ENCODE assay signal across 27 cellular contexts in the genomic region with DNA sequence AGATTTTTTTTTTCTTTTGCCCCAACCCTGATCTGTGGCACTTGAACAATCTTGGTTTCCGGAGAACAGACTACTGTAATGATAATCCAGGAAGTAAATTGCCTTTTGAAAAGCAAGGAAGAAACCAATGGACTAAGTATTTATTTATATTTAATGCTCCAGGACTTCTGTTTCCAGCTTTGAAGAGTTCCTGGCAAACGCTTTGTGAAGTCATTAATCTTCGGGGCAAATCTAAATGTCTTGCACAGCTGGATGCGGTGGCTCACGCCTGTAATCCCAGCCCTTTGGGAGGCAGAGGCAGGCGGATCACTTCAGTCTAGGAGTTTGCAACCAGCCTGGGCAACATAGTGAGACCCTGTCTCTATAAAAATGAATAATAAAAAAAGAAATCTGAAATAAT.
"Had no signal": no experiment of that assay in that cellular context is flagged by ENCODE, and none has a peak within 500 bp of the region (broad histone marks: within the 10 kb centered on the region; RNA-seq: fewer than 3 reads in every experiment).

No MANE protein-coding gene starts in this region.

- ATAC-seq: activated CD4-positive, alpha-beta T cell treated with anti-CD3 and anti-CD28 coated beads for 36 hours; effector memory CD8-positive, alpha-beta T cell; foreskin keratinocyte; left ventricle myocardium superior had no signal

- H3K27ac Mint-ChIP-seq: activated B cell treated with CpG ODN at 0.5 μM for 24 hours; activated CD4-positive, alpha-beta T cell treated with anti-CD3 and anti-CD28 coated beads for 36 hours; activated naive CD8-positive, alpha-beta T cell; activated T-cell treated with anti-CD3 and anti-CD28 coated beads, Interleukin-2, amount 50 U/mL, for 24 hours; activated T-helper 2 cell treated with anti-CD3 and anti-CD28 coated beads, Interferon-gamma antibody, Interleukin-2, Interleukin-4, amounts not matched to agents 10 μg/mL and 5 μg/mL and 100 μg/mL, durations not matched to agents 14 hours and 24 hours and 36 hours; effector memory CD8-positive, alpha-beta T cell; immature natural killer cell; naive B cell; T-helper 1 cell treated with Interleukin-12 subunit alpha and Interleukin-12 subunit beta and Interleukin-4 antibody, amounts not matched to agents 30 μg/mL and 1 μg/mL, for 36 hours had no signal

- H3K27ac ChIP-seq: adrenal gland, colonic mucosa, dorsolateral prefrontal cortex, esophagus squamous epithelium, foreskin keratinocyte, upper lobe of left lung had no signal

- DNase-seq: activated B cell treated with CpG ODN at 0.5 μM for 24 hours; activated CD4-positive, alpha-beta T cell treated with anti-CD3 and anti-CD28 coated beads for 36 hours; activated CD4-positive, alpha-beta T cell treated with anti-CD3 and anti-CD28 coated beads, Interleukin-2, amount 50 U/mL, for 4 hours; activated CD8-positive, alpha-beta memory T cell treated with anti-CD3 and anti-CD28 coated beads for 24 hours; activated CD8-positive, alpha-beta memory T cell treated with anti-CD3 and anti-CD28 coated beads, Interleukin-2, amount 50 U/mL, for 4 hours; activated naive CD4-positive, alpha-beta T cell; activated T-cell treated with anti-CD3 and anti-CD28 coated beads, Interleukin-2, amount 50 U/mL, for 24 hours; adrenal gland; colonic mucosa; dorsolateral prefrontal cortex; effector memory CD8-positive, alpha-beta T cell; esophagus squamous epithelium; foreskin keratinocyte; immature natural killer cell; kidney glomerular epithelial cell; left ventricle myocardium superior; mammary epithelial cell; naive B cell; posterior cingulate gyrus; retina; spleen; stimulated activated CD4-positive, alpha-beta T cell treated with anti-CD3 and anti-CD28 coated beads, Interleukin-4, amount 100 ng/mL, for 1 hour; stimulated activated naive CD4-positive, alpha-beta T cell; upper lobe of left lung had no signal

- H3K27me3 ChIP-seq: adrenal gland, colonic mucosa, foreskin keratinocyte, spleen, upper lobe of left lung had no signal

- H3K4me1 Mint-ChIP-seq: activated B cell treated with CpG ODN at 0.5 μM for 24 hours; activated CD4-positive, alpha-beta T cell treated with anti-CD3 and anti-CD28 coated beads for 36 hours; immature natural killer cell; naive B cell had no signal

- H3K9me3 ChIP-seq: adrenal gland, colonic mucosa, esophagus squamous epithelium, spleen, upper lobe of left lung had no signal

- H3K36me3 Mint-ChIP-seq: activated naive CD8-positive, alpha-beta T cell; immature natural killer cell; naive B cell had no signal

- H3K36me3 ChIP-seq: adrenal gland, colonic mucosa, esophagus squamous epithelium, spleen, upper lobe of left lung had no signal

- H3K27me3 Mint-ChIP-seq: activated CD4-positive, alpha-beta T cell treated with anti-CD3 and anti-CD28 coated beads for 36 hours; activated naive CD8-positive, alpha-beta T cell; activated T-cell treated with anti-CD3 and anti-CD28 coated beads, Interleukin-2, amount 50 U/mL, for 24 hours; naive B cell had no signal

- H3K4me1 ChIP-seq: adrenal gland, colonic mucosa, esophagus squamous epithelium had no signal

- H3K9me3 Mint-ChIP-seq: activated B cell treated with CpG ODN at 0.5 μM for 24 hours; activated T-cell treated with anti-CD3 and anti-CD28 coated beads, Interleukin-2, amount 50 U/mL, for 24 hours; activated T-helper 2 cell treated with anti-CD3 and anti-CD28 coated beads, Interferon-gamma antibody, Interleukin-2, Interleukin-4, amounts not matched to agents 10 μg/mL and 5 μg/mL and 100 μg/mL, durations not matched to agents 14 hours and 24 hours and 36 hours; effector memory CD8-positive, alpha-beta T cell; immature natural killer cell; T-helper 1 cell treated with Interleukin-12 subunit alpha and Interleukin-12 subunit beta and Interleukin-4 antibody, amounts not matched to agents 30 μg/mL and 1 μg/mL, for 36 hours had no signal

- H3K4me3 Mint-ChIP-seq: activated B cell treated with CpG ODN at 0.5 μM for 24 hours; activated CD4-positive, alpha-beta T cell treated with anti-CD3 and anti-CD28 coated beads for 36 hours; activated naive CD8-positive, alpha-beta T cell; activated T-cell treated with anti-CD3 and anti-CD28 coated beads, Interleukin-2, amount 50 U/mL, for 24 hours; effector memory CD8-positive, alpha-beta T cell; immature natural killer cell; naive B cell; T-helper 1 cell treated with Interleukin-12 subunit alpha and Interleukin-12 subunit beta and Interleukin-4 antibody, amounts not matched to agents 30 μg/mL and 1 μg/mL, for 36 hours had no signal

- H3K4me3 ChIP-seq: adrenal gland, colonic mucosa, dorsolateral prefrontal cortex, esophagus squamous epithelium, spleen, upper lobe of left lung had no signal
